ENCODE assay signal across 11 cellular contexts in the genomic region with DNA sequence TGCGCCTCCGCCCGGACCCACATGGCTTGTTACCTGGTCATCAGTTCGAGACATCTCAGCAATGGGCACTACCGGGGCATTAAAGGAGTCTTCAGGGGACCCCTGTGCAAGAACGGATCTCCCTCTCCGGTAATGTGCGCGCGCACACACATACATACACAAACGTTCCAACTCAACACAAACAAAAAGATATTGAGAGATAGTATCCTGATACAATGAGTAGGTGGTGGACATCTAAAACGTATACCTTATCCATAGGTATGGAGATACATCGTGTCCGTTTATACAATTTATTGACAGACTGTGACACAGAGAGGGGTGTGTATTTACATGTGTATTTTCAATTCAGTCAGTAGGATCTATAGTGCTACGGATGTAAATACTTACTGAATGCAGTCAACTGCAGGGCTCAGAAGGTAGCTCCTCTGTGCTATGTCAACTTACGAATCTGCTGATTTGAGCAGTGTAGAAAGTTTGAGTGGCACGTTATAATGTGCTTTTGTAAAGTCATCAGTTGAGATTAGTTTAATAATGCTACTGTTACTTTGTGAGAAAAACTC. TPM values are rescaled to one million over a fixed set of nuclear protein-coding genes. Genes with fewer than 3 reads are reported as not detected.
DNase-seq lines count a peak whose midpoint lies in the region; ATAC-seq, FAIRE-seq and TF ChIP-seq lines count a peak whose summit lies in the region.
"Had no signal": no experiment of that assay in that cellular context is flagged by ENCODE, and none has a peak within 500 bp of the region (broad histone marks: within the 10 kb centered on the region; RNA-seq: fewer than 3 reads in every experiment).

No MANE protein-coding gene starts in this region.

- H3K4me1 Mint-ChIP-seq in neural crest cell, result peaks cover 13% of the 10 kb centered on the region

- H3K36me3 ChIP-seq in BLaER1 (no peaks in the 10 kb centered on the region), H1 (ENCODE audit: control insufficient read depth in 2 of 4, insufficient read depth in 4 of 4, low read length in 3 of 4) (no peaks in the 10 kb centered on the region), A673 (ENCODE audit: insufficient read depth, low read length, poor library complexity, severe bottlenecking) (no peaks in the 10 kb centered on the region)

- H4K8ac ChIP-seq in H1 (ENCODE audit: extremely low read depth, insufficient read depth, low read length), result no peak overlapping the region

- peak overlapping the region; percentile 76 for H3K4me3 Mint-ChIP-seq in neural crest cell
- H3K4me3 Mint-ChIP-seq: stimulated activated naive CD8-positive, alpha-beta T cell treated with anti-CD3 and anti-CD28 coated beads, Interleukin-15, Interleukin-2, amounts not matched to agents 100 ng/mL and 50 ng/mL, for 24 hours had no signal

- H2BK12ac ChIP-seq in H1 (ENCODE audit: low read depth, low read length), result no peak overlapping the region

- no peak for TF ChIP-seq CTCF in H1 (IDR thresholded peaks at IDR 0.05; ENCODE audit: control extremely low read depth in 1 of 3, insufficient read depth in 1 of 3, low read depth in 1 of 3, low read length in 3 of 3)
- TF ChIP-seq CTCF in neural crest cell (conservative IDR thresholded peaks at IDR 0.05), result no peak
- no peak for TF ChIP-seq CTCF in A673 (conservative IDR thresholded peaks at IDR 0.05; ENCODE audit: low read depth, low read length)

- peak; percentile 5 for ATAC-seq in HG02759 (IDR thresholded peaks at IDR 0.05; ENCODE audit: unreplicated experiment)
- no peak for ATAC-seq in GM19452 (IDR thresholded peaks at IDR 0.05; ENCODE audit: unreplicated experiment)

- no peak overlapping the region for H2AK5ac ChIP-seq in H1 (ENCODE audit: low read depth, low read length)

- intact Hi-C loops in A673 (cut with micrococcal nuclease; ENCODE audit: unreplicated experiment), result no loop called here

- H3K79me1 ChIP-seq in H1 (ENCODE audit: low read depth, low read length), result no peaks in the 10 kb centered on the region

- H3K56ac ChIP-seq in H1 (replicated peaks; ENCODE audit: insufficient read length, low read depth, low read length), result no peak overlapping the region

- H3K18ac ChIP-seq in H1 (ENCODE audit: extremely low read depth, low read length), result no peak overlapping the region

- no peaks in the 10 kb centered on the region for H3K4me1 ChIP-seq in BLaER1
- peaks cover 0 to 5% (median under 1%) of the 10 kb centered on the region in 4 experiments; a peak in 1 of 7 replicates for H3K4me1 ChIP-seq in H1 (replicated peaks in 1 of 4; ENCODE audit: control insufficient read depth in 3 of 4, insufficient read depth in 4 of 4, low read length in 3 of 4)
- no peaks in the 10 kb centered on the region for H3K4me1 ChIP-seq in A673 (ENCODE audit: insufficient read depth, low read length, poor library complexity, severe bottlenecking)

- H3K27me3 Mint-ChIP-seq in neural crest cell (ENCODE audit: low read depth), result peaks cover 87% of the 10 kb centered on the region

- H3K4me2 ChIP-seq in BLaER1 (no peak overlapping the region), H1 (ENCODE audit: insufficient read depth in 1 of 2, low read depth in 2 of 2, low read length in 2 of 2) (peak overlapping the region; percentile 92 to 93)

- H3K27ac Mint-ChIP-seq in neural crest cell (ENCODE audit: unreplicated experiment), result no peak overlapping the region
- H3K27ac Mint-ChIP-seq: stimulated activated naive CD8-positive, alpha-beta T cell treated with anti-CD3 and anti-CD28 coated beads, Interleukin-15, Interleukin-2, amounts not matched to agents 100 ng/mL and 50 ng/mL, for 24 hours had no signal

- TF ChIP-seq RAD21 in H1 (IDR thresholded peaks at IDR 0.05 in 1 of 2, conservative IDR thresholded peaks at IDR 0.05 in 1 of 2; ENCODE audit: low read depth in 2 of 2, low read length in 2 of 2), result no peak

- no peak overlapping the region for H3K14ac ChIP-seq in H1 (ENCODE audit: insufficient read length)

- CTCF ChIA-PET in H1 (lab: Charles Lee; ENCODE audit: partially characterized antibody) (interaction anchor here (2.1 kb wide), 1 partner anchor 213 kb away, joined by 10 read pairs; no protein-coding TSS in a partner anchor), A673 (lab: Charles Lee) (no interaction called here)

- H4K20me1 ChIP-seq in BLaER1, result peaks cover 5% of the 10 kb centered on the region; the same call in 1 of the 2 replicates
- H4K20me1 ChIP-seq in H1 (replicated peaks in 1 of 2; ENCODE audit: control insufficient read depth in 1 of 2, insufficient read depth in 2 of 2, low read length in 2 of 2), result no peaks in the 10 kb centered on the region

- TF ChIP-seq EP300 in H1 (IDR thresholded peaks at IDR 0.05; ENCODE audit: borderline replicate concordance in 1 of 2, low read depth in 2 of 2, low read length in 2 of 2), result no peak

- no peak overlapping the region for H3K4ac ChIP-seq in H1 (replicated peaks; ENCODE audit: insufficient read length, low read depth, low read length)

- H3K9ac ChIP-seq in BLaER1, result no peak overlapping the region
- no peak overlapping the region for H3K9ac ChIP-seq in H1 (replicated peaks in 1 of 4; ENCODE audit: extremely low read depth in 1 of 4, low read depth in 3 of 4, low read length in 3 of 4)

- no peak for DNase-seq in H1 (ENCODE audit: low read depth in 1 of 2, low spot score in 2 of 2)
- DNase-seq in neural crest cell (ENCODE audit: low read depth, low spot score), result no peak
- no peak for DNase-seq in A673 (ENCODE audit: low spot score)
- no peak for DNase-seq in islet precursor cell
- DNase-seq in GOT3 (lab: John Stamatoyannopoulos, UW), result no peak
- DNase-seq: CD8-positive, alpha-beta memory T cell had no signal

- H2AFZ ChIP-seq in H1 (ENCODE audit: low read length), result peak overlapping the region; percentile 25; the same call in 1 of the 2 replicates

- H2BK20ac ChIP-seq in H1 (ENCODE audit: low read length), result no peak overlapping the region

- H3K79me2 ChIP-seq in H1 (ENCODE audit: control insufficient read depth in 1 of 2, insufficient read depth in 2 of 2, low read length in 2 of 2), result no peaks in the 10 kb centered on the region

- H3K23ac ChIP-seq in H1 (ENCODE audit: insufficient read length), result no peak overlapping the region

- POLR2A ChIA-PET in H1 (lab: Charles Lee; ENCODE audit: partially characterized antibody) (no interaction called here), A673 (lab: Charles Lee; ENCODE audit: low non-redundant PET) (no interaction called here)

- H2BK120ac ChIP-seq in H1 (replicated peaks; ENCODE audit: low read depth, low read length), result no peak overlapping the region

- H3K23me2 ChIP-seq in H1 (ENCODE audit: low read depth, low read length), result peaks cover 12% of the 10 kb centered on the region; the same call in 1 of the 2 replicates

- WGBS in H1 (ENCODE audit: extremely low coverage in 1 of 2, insufficient coverage in 1 of 2, insufficient read length in 1 of 2, insufficient replicate concordance in 2 of 2, low coverage in 1 of 2, low lambda C conversion rate in 2 of 2, missing lambda C conversion rate in 1 of 2), 2 experiments, result 37% methylated on average over 17 of the region's 17 CpGs; no CpG with 5 or more reads in 1 of the 2 experiments

- no TSS peak for BruUV-seq in A673 (replicated peaks; lab: Mats Ljungman, UMichigan)

- H3K4me3 ChIP-seq in BLaER1, result 0 out of 2 replicates have a peak overlapping the region, but pooled peaks have one; percentile 56
- peak overlapping the region; percentile 36 to 63 (median 48) for H3K4me3 ChIP-seq in H1 (ENCODE audit: extremely low read depth in 1 of 4, insufficient read depth in 2 of 4, low read depth in 3 of 4, low read length in 4 of 4)
- no peak overlapping the region for H3K4me3 ChIP-seq in A673 (ENCODE audit: low read depth, low read length, poor library complexity, severe bottlenecking)

- H3K9me3 Mint-ChIP-seq in neural crest cell, result no peaks in the 10 kb centered on the region
- H3K9me3 Mint-ChIP-seq: stimulated activated naive CD8-positive, alpha-beta T cell treated with anti-CD3 and anti-CD28 coated beads, Interleukin-15, Interleukin-2, amounts not matched to agents 100 ng/mL and 50 ng/mL, for 24 hours had no signal

- no peak overlapping the region for H4K5ac ChIP-seq in H1 (ENCODE audit: insufficient read length, low read depth, low read length)

- H3K27ac ChIP-seq in BLaER1, result no peak overlapping the region
- H3K27ac ChIP-seq in H1 (ENCODE audit: low read depth, low read length), result no peak overlapping the region
- no peak overlapping the region for H3K27ac ChIP-seq in A673 (ENCODE audit: low read depth, low read length, poor library complexity, severe bottlenecking)

- TF ChIP-seq POLR2A in H1 (IDR thresholded peaks at IDR 0.05; ENCODE audit: control extremely low read depth in 1 of 2, low read depth in 2 of 2, low read length in 2 of 2), result no peak

- peaks cover 5% of the 10 kb centered on the region; the same call in 1 of the 2 replicates for H3K9me3 ChIP-seq in BLaER1
- H3K9me3 ChIP-seq in H1 (ENCODE audit: insufficient read depth in 2 of 2, low read depth in 1 of 2, low read length in 1 of 2), result no peaks in the 10 kb centered on the region
- H3K9me3 ChIP-seq in A673 (ENCODE audit: low read depth, low read length, poor library complexity, severe bottlenecking), result no peaks in the 10 kb centered on the region

- H3K27me3 ChIP-seq in BLaER1 (peaks cover 40% of the 10 kb centered on the region), H1 (replicated peaks in 1 of 4; ENCODE audit: control insufficient read depth in 3 of 4, extremely low read depth in 1 of 4, insufficient read depth in 3 of 4, low read length in 3 of 4) (peaks cover 6 to 31% (median 17%) of the 10 kb centered on the region in 4 experiments), A673 (replicated peaks; ENCODE audit: insufficient read depth, low read depth, low read length, poor library complexity) (peaks cover 90% of the 10 kb centered on the region)

- no peaks in the 10 kb centered on the region for H3K36me3 Mint-ChIP-seq in neural crest cell (ENCODE audit: low read depth)
- H3K36me3 Mint-ChIP-seq: CD8-positive, alpha-beta memory T cell had no signal

- no peak overlapping the region for H2BK5ac ChIP-seq in H1 (ENCODE audit: low read depth, low read length)

- H4K91ac ChIP-seq in H1 (replicated peaks; ENCODE audit: insufficient read length, low read length), result no peak overlapping the region

- no peak for FAIRE-seq in H1 (lab: Jason Lieb, UNC)

- no peak overlapping the region for H2BK15ac ChIP-seq in H1 (ENCODE audit: low read length)

RNA-seq across cellular contexts. Expression of a gene that starts 0.5 kb away (rescaled TPM):
- total RNA-seq in H1 (2021; fragmentation: NEBNext Ultra II Directional; extraction: Animal tissue kit (Norgen Biotek cat#: 25700)), result not detected in 2 replicates
- polyA plus RNA-seq in H1 (2011; rRNA removed), result 0.02 TPM in 1 of 2 replicates, not detected in the other
- not detected for polyA plus RNA-seq in H1 (2011; cell fraction: cytosol; rRNA removed)
- not detected for polyA plus RNA-seq in H1 (2011; cell fraction: nucleus; rRNA removed)
- polyA plus RNA-seq in H1 (2012, experiment 1 of 2), result not detected in 4 replicates
- polyA plus RNA-seq in H1 (2012, experiment 2 of 2), result not detected
- polyA plus RNA-seq in H1 (2013, experiment 1 of 2), result not detected
- under 0.01 TPM for polyA plus RNA-seq in H1 (2013, experiment 2 of 2)
- polyA minus RNA-seq in H1 (2011; rRNA and poly(A)+ RNA removed), result not detected in 2 replicates
- polyA minus RNA-seq in H1 (2011; cell fraction: cytosol; rRNA and poly(A)+ RNA removed), result not detected
- polyA minus RNA-seq in H1 (2011; cell fraction: nucleus; rRNA and poly(A)+ RNA removed), result not detected
- total RNA-seq in neural crest cell, result not detected in 2 replicates
- total RNA-seq in A673 (2021), result not detected in 2 replicates
- total RNA-seq: CD8-positive, alpha-beta memory T cell; mononuclear cell had no signal
- polyA plus RNA-seq: CD8-positive, alpha-beta memory T cell had no signal

RNA-seq across cellular contexts. Expression of a gene that starts 35.5 kb away (rescaled TPM):
- not detected in 2 replicates for total RNA-seq in H1 (2021; fragmentation: NEBNext Ultra II Directional; extraction: Animal tissue kit (Norgen Biotek cat#: 25700))
- polyA plus RNA-seq in H1 (2011; rRNA removed), result not detected in 2 replicates
- polyA plus RNA-seq in H1 (2011; cell fraction: cytosol; rRNA removed), result not detected
- not detected for polyA plus RNA-seq in H1 (2011; cell fraction: nucleus; rRNA removed)
- polyA plus RNA-seq in H1 (2012, experiment 1 of 2), result not detected in 4 replicates
- not detected for polyA plus RNA-seq in H1 (2012, experiment 2 of 2)
- not detected for polyA plus RNA-seq in H1 (2013, experiment 1 of 2)
- polyA plus RNA-seq in H1 (2013, experiment 2 of 2), result not detected
- polyA minus RNA-seq in H1 (2011; rRNA and poly(A)+ RNA removed), result not detected in 2 replicates
- not detected for polyA minus RNA-seq in H1 (2011; cell fraction: cytosol; rRNA and poly(A)+ RNA removed)
- polyA minus RNA-seq in H1 (2011; cell fraction: nucleus; rRNA and poly(A)+ RNA removed), result not detected
- total RNA-seq in neural crest cell (not detected in 2 replicates), A673 (2021) (not detected in 2 replicates)
- total RNA-seq: CD8-positive, alpha-beta memory T cell; mononuclear cell had no signal
- polyA plus RNA-seq: CD8-positive, alpha-beta memory T cell had no signal
